In the genomic region with DNA sequence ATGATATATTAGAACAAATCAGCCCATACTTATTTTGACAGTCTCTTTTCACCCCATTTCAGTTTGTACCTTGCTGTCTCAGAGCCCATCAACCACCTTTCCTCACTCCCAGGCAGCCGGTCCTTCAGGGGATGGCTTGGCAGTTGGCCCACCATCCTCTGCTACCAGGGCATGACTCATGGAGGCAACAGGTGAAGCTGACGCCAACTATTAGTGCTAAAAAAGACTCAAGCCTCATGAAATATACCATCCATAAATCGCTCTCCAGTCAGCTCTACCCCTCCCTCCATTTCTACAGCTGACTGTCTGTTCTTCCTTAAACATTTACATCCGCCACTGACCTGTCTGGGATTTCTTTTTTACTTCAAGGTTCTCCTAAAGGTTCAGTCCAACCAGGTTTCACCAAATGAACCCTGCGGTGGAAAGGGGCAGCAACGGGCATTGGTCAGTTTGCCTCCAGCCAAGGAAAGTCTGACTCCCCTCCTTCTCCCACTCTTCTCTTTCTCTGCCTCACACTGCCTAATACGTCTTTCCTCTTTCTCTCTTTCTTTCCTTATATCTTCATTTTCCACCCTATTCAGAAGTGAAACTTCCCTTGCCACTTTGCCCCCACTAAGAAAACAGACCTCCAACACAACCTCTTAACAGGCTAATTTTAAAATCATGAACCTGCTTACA, we compare ENCODE assay signal across 2 cellular contexts.
TF ChIP-seq lines count a peak whose summit lies in the region.

No MANE protein-coding gene starts in this region.

TF ChIP-seq in H1, 55 proteins besides CTCF, POLR2A, EP300 and RAD21:
- TF ChIP-seq ZNF274 (IDR thresholded peaks at IDR 0.05; ENCODE audit: borderline replicate concordance, extremely low read depth, low read length) = no peak
- TF ChIP-seq SUZ12 (IDR thresholded peaks at IDR 0.05; ENCODE audit: low read length) = no peak
- TF ChIP-seq BACH1 (IDR thresholded peaks at IDR 0.05; ENCODE audit: low read length) = no peak
- TF ChIP-seq TEAD4 (IDR thresholded peaks at IDR 0.05; ENCODE audit: low read depth, low read length) = no peak
- TF ChIP-seq CREB1 (IDR thresholded peaks at IDR 0.05) = no peak
- no peak for TF ChIP-seq EZH2 (IDR thresholded peaks at IDR 0.05; ENCODE audit: low read depth, low read length, severe bottlenecking)
- TF ChIP-seq TAF7 (optimal IDR thresholded peaks at IDR 0.05; ENCODE audit: borderline replicate concordance, low read depth, low read length) = no peak
- TF ChIP-seq ASH2L (IDR thresholded peaks at IDR 0.05; ENCODE audit: low read length) = no peak
- no peak for TF ChIP-seq BRCA1 (IDR thresholded peaks at IDR 0.05; ENCODE audit: low read depth, low read length)
- no peak for TF ChIP-seq SP2 (IDR thresholded peaks at IDR 0.05; ENCODE audit: low read length)
- no peak for TF ChIP-seq SP1 (IDR thresholded peaks at IDR 0.05; ENCODE audit: low read depth, low read length)
- TF ChIP-seq CBX8 (IDR thresholded peaks at IDR 0.05; ENCODE audit: borderline replicate concordance, low read depth, low read length) = no peak
- TF ChIP-seq, protein P1, sequence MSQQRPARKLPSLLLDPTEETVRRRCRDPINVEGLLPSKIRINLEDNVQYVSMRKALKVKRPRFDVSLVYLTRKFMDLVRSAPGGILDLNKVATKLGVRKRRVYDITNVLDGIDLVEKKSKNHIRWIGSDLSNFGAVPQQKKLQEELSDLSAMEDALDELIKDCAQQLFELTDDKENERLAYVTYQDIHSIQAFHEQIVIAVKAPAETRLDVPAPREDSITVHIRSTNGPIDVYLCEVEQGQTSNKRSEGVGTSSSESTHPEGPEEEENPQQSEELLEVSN (IDR thresholded peaks at IDR 0.05) = no peak
- no peak for TF ChIP-seq GTF2F1 (IDR thresholded peaks at IDR 0.05; ENCODE audit: borderline replicate concordance, low read depth, low read length)
TF ChIP-seq in H1: peak in this region for 0.

TF ChIP-seq in GM23338, 12 proteins besides CTCF, POLR2A, EP300 and RAD21:
- TF ChIP-seq POLR2AphosphoS5 (IDR thresholded peaks at IDR 0.05; ENCODE audit: low read depth) (no peak), CREB1 (CRISPR knock-in tag; IDR thresholded peaks at IDR 0.05; ENCODE audit: low read depth) (no peak), STAT1 (IDR thresholded peaks at IDR 0.05; ENCODE audit: unreplicated experiment) (no peak), JUNB (IDR thresholded peaks at IDR 0.05; ENCODE audit: unreplicated experiment) (no peak), ZNF331 (CRISPR knock-in tag; IDR thresholded peaks at IDR 0.05; ENCODE audit: low read depth) (no peak), ZNF114 (CRISPR knock-in tag; IDR thresholded peaks at IDR 0.05) (no peak), NANOG (IDR thresholded peaks at IDR 0.05; ENCODE audit: borderline replicate concordance) (no peak), EZH2 (IDR thresholded peaks at IDR 0.05; ENCODE audit: low read depth, unreplicated experiment) (no peak), EZH2phosphoT487 (IDR thresholded peaks at IDR 0.05; ENCODE audit: unreplicated experiment) (no peak)
- TF ChIP-seq, protein P2, sequence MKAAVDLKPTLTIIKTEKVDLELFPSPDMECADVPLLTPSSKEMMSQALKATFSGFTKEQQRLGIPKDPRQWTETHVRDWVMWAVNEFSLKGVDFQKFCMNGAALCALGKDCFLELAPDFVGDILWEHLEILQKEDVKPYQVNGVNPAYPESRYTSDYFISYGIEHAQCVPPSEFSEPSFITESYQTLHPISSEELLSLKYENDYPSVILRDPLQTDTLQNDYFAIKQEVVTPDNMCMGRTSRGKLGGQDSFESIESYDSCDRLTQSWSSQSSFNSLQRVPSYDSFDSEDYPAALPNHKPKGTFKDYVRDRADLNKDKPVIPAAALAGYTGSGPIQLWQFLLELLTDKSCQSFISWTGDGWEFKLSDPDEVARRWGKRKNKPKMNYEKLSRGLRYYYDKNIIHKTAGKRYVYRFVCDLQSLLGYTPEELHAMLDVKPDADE (IDR thresholded peaks at IDR 0.05) = no peak
- TF ChIP-seq, protein P3, sequence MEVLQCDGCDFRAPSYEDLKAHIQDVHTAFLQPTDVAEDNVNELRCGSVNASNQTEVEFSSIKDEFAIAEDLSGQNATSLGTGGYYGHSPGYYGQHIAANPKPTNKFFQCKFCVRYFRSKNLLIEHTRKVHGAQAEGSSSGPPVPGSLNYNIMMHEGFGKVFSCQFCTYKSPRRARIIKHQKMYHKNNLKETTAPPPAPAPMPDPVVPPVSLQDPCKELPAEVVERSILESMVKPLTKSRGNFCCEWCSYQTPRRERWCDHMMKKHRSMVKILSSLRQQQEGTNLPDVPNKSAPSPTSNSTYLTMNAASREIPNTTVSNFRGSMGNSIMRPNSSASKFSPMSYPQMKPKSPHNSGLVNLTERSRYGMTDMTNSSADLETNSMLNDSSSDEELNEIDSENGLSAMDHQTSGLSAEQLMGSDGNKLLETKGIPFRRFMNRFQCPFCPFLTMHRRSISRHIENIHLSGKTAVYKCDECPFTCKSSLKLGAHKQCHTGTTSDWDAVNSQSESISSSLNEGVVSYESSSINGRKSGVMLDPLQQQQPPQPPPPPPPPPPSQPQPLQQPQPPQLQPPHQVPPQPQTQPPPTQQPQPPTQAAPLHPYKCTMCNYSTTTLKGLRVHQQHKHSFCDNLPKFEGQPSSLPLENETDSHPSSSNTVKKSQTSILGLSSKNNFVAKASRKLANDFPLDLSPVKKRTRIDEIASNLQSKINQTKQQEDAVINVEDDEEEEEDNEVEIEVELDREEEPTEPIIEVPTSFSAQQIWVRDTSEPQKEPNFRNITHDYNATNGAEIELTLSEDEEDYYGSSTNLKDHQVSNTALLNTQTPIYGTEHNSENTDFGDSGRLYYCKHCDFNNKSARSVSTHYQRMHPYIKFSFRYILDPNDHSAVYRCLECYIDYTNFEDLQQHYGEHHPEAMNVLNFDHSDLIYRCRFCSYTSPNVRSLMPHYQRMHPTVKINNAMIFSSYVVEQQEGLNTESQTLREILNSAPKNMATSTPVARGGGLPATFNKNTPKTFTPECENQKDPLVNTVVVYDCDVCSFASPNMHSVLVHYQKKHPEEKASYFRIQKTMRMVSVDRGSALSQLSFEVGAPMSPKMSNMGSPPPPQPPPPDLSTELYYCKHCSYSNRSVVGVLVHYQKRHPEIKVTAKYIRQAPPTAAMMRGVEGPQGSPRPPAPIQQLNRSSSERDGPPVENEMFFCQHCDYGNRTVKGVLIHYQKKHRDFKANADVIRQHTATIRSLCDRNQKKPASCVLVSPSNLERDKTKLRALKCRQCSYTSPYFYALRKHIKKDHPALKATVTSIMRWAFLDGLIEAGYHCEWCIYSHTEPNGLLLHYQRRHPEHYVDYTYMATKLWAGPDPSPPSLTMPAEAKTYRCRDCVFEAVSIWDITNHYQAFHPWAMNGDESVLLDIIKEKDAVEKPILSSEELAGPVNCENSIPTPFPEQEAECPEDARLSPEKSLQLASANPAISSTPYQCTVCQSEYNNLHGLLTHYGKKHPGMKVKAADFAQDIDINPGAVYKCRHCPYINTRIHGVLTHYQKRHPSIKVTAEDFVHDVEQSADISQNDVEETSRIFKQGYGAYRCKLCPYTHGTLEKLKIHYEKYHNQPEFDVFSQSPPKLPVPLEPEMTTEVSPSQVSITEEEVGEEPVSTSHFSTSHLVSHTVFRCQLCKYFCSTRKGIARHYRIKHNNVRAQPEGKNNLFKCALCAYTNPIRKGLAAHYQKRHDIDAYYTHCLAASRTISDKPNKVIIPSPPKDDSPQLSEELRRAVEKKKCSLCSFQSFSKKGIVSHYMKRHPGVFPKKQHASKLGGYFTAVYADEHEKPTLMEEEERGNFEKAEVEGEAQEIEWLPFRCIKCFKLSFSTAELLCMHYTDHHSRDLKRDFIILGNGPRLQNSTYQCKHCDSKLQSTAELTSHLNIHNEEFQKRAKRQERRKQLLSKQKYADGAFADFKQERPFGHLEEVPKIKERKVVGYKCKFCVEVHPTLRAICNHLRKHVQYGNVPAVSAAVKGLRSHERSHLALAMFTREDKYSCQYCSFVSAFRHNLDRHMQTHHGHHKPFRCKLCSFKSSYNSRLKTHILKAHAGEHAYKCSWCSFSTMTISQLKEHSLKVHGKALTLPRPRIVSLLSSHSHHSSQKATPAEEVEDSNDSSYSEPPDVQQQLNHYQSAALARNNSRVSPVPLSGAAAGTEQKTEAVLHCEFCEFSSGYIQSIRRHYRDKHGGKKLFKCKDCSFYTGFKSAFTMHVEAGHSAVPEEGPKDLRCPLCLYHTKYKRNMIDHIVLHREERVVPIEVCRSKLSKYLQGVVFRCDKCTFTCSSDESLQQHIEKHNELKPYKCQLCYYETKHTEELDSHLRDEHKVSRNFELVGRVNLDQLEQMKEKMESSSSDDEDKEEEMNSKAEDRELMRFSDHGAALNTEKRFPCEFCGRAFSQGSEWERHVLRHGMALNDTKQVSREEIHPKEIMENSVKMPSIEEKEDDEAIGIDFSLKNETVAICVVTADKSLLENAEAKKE (CRISPR knock-in tag; IDR thresholded peaks at IDR 0.05) = no peak
- TF ChIP-seq, protein P4, sequence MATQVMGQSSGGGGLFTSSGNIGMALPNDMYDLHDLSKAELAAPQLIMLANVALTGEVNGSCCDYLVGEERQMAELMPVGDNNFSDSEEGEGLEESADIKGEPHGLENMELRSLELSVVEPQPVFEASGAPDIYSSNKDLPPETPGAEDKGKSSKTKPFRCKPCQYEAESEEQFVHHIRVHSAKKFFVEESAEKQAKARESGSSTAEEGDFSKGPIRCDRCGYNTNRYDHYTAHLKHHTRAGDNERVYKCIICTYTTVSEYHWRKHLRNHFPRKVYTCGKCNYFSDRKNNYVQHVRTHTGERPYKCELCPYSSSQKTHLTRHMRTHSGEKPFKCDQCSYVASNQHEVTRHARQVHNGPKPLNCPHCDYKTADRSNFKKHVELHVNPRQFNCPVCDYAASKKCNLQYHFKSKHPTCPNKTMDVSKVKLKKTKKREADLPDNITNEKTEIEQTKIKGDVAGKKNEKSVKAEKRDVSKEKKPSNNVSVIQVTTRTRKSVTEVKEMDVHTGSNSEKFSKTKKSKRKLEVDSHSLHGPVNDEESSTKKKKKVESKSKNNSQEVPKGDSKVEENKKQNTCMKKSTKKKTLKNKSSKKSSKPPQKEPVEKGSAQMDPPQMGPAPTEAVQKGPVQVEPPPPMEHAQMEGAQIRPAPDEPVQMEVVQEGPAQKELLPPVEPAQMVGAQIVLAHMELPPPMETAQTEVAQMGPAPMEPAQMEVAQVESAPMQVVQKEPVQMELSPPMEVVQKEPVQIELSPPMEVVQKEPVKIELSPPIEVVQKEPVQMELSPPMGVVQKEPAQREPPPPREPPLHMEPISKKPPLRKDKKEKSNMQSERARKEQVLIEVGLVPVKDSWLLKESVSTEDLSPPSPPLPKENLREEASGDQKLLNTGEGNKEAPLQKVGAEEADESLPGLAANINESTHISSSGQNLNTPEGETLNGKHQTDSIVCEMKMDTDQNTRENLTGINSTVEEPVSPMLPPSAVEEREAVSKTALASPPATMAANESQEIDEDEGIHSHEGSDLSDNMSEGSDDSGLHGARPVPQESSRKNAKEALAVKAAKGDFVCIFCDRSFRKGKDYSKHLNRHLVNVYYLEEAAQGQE (IDR thresholded peaks at IDR 0.05; ENCODE audit: unreplicated experiment) = no peak
